ENCODE assay signal across 30 cellular contexts in the genomic region with DNA sequence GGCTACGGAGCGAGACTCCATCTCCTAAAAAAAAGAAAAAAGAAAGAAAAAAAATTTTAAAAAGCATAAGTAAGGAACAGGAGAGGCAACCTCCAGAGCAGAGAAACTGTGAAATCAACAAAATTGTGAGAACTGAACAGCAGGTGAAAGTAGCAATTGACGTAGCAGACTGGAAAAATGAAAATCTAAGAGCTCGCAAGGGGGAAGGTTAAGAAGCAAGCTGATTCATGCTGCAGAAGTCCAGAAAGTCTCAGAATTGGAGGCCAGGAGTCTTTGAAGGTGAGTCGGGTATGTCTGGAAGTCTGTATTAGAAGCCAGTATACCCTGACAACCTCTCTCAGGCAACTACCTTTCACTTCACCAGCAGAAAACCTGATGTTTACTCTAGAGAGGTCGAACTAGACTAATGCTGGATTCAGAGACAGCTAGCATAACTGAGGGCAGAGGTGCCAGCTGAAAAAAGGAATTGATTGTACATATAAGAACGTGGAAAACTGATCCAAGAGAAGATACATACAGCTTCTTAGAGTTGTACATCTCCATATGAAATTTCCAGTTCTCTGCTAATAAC.
"Had no signal": no experiment of that assay in that cellular context is flagged by ENCODE, and none has a peak within 500 bp of the region (broad histone marks: within the 10 kb centered on the region; RNA-seq: fewer than 3 reads in every experiment).

No MANE protein-coding gene starts in this region.

- H3K27me3 Mint-ChIP-seq: activated B cell treated with CpG ODN at 0.5 μM for 24 hours; activated CD4-positive, alpha-beta memory T cell treated with anti-CD3 and anti-CD28 coated beads, Interleukin-2, amount 10 ng/mL, durations not matched to agents 7 days and 5 days; activated naive CD8-positive, alpha-beta T cell treated with anti-CD3 and anti-CD28 coated beads, Interleukin-2, amount 10 ng/mL, durations not matched to agents 7 days and 5 days; T-cell had no signal

- ATAC-seq: activated T-cell treated with anti-CD3 and anti-CD28 coated beads, Interleukin-2, amount 50 U/mL, for 72 hours; Panc1; Right ventricle myocardium inferior; T-cell had no signal

- H3K27me3 ChIP-seq: adrenal gland had no signal

- H3K4me3 Mint-ChIP-seq: activated B cell treated with CpG ODN at 0.5 μM for 24 hours; activated CD4-positive, alpha-beta memory T cell treated with anti-CD3 and anti-CD28 coated beads, Interleukin-2, amount 10 ng/mL, durations not matched to agents 7 days and 5 days; activated naive CD8-positive, alpha-beta T cell treated with anti-CD3 and anti-CD28 coated beads, Interleukin-2, amount 10 ng/mL, durations not matched to agents 7 days and 5 days; activated T-cell treated with anti-CD3 and anti-CD28 coated beads, Interleukin-2, amount 50 U/mL, for 72 hours; brain; T-cell had no signal

- H3K27ac ChIP-seq: adrenal gland, SK-N-MC had no signal

- H3K4me1 Mint-ChIP-seq: activated B cell treated with CpG ODN at 0.5 μM for 24 hours; activated CD4-positive, alpha-beta memory T cell treated with anti-CD3 and anti-CD28 coated beads, Interleukin-2, amount 10 ng/mL, durations not matched to agents 7 days and 5 days; activated naive CD8-positive, alpha-beta T cell treated with anti-CD3 and anti-CD28 coated beads, Interleukin-2, amount 10 ng/mL, durations not matched to agents 7 days and 5 days; brain; T-cell had no signal

- H3K36me3 ChIP-seq: adrenal gland had no signal

- H3K27ac Mint-ChIP-seq: activated B cell treated with CpG ODN at 0.5 μM for 24 hours; activated CD4-positive, alpha-beta memory T cell treated with anti-CD3 and anti-CD28 coated beads, Interleukin-2, amount 10 ng/mL, durations not matched to agents 7 days and 5 days; activated naive CD8-positive, alpha-beta T cell treated with anti-CD3 and anti-CD28 coated beads, Interleukin-2, amount 10 ng/mL, durations not matched to agents 7 days and 5 days; activated T-helper 2 cell treated with anti-CD3 and anti-CD28 coated beads, Interferon-gamma antibody, Interleukin-2, Interleukin-4, amounts not matched to agents 10 μg/mL and 5 μg/mL and 100 μg/mL, durations not matched to agents 14 hours and 24 hours and 36 hours; brain; T-cell had no signal

- H3K9me3 ChIP-seq: adrenal gland had no signal

- DNase-seq: activated B cell treated with CpG ODN at 0.5 μM for 24 hours; activated CD4-positive, alpha-beta memory T cell treated with anti-CD3 and anti-CD28 coated beads, Interleukin-2, amount 10 ng/mL, durations not matched to agents 7 days and 5 days; activated CD4-positive, alpha-beta T cell treated with anti-CD3 and anti-CD28 coated beads, Interleukin-2, amount 50 U/mL, for 1 hour; activated gamma-delta T cell treated with Interleukin-2 at 50 U/mL for 16 hours; activated naive CD4-positive, alpha-beta T cell treated with anti-CD3 and anti-CD28 coated beads, Interleukin-2, amount 50 U/mL, for 16 hours; activated naive CD8-positive, alpha-beta T cell treated with anti-CD3 and anti-CD28 coated beads, Interleukin-2, amount 10 ng/mL, durations not matched to agents 7 days and 5 days; activated T-cell treated with anti-CD3 and anti-CD28 coated beads for 4 hours; activated T-cell treated with anti-CD3 and anti-CD28 coated beads, Interleukin-2, amount 50 U/mL, for 72 hours; adrenal gland; anterior cingulate cortex; Kasumi-1; KBM-7; NCI-H1105 treated with DMSO at 0.1 percent for 48 hours; NCI-H1436 treated with DMSO at 0.1 percent for 48 hours; NCI-H187; NCI-H2081; NCI-H2171 treated with DMSO at 0.1 percent for 48 hours; NCI-H226; NCI-H69; NK-92 treated with Interleukin-12 subunit alpha and Interleukin-12 subunit beta, amount 100 ng/mL, for 24 hours; OCI-M1; RPMI8226; T-cell; T-helper 2 cell; T1000 had no signal

- H3K4me3 ChIP-seq: adrenal gland, SK-N-MC had no signal
